Comparison of ENCODE assay signal across 16 cellular contexts in the genomic region with DNA sequence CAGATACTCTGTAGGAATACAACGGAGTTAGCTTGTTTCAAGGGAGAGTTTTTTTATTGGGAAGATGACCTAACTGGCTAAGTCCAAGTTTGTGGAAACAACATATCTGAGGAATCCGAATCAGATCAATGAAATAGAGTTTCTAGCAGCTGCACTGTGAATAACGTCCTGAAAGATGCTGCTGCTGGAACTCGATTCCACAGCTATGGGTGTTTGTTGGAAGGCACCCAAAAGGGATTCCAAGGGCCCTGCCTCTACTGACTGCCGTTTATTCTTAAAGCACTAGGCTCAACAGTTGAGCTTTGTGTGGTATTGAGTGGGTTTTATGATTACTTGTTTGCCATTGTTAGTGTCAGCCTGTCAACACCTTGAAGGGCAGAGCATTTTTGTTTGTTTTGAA. TPM values are rescaled to one million over a fixed set of nuclear protein-coding genes. Genes with fewer than 3 reads are reported as not detected.
DNase-seq lines count a peak whose midpoint lies in the region; TF ChIP-seq lines count a peak whose summit lies in the region.
"Had no signal": no experiment of that assay in that cellular context is flagged by ENCODE, and none has a peak within 500 bp of the region (broad histone marks: within the 10 kb centered on the region; RNA-seq: fewer than 3 reads in every experiment).

No MANE protein-coding gene starts in this region.

- H3K9me3 ChIP-seq in SJCRH30 (replicated peaks), result no peaks in the 10 kb centered on the region
- no peaks in the 10 kb centered on the region for H3K9me3 ChIP-seq in HAP-1

- CTCF ChIA-PET in GM10248 (lab: Yijun Ruan, JAX), result interaction anchor here (0.8 kb wide), 1 partner anchor 8 kb away, joined by 3 read pairs; no protein-coding TSS in a partner anchor

- in situ Hi-C loops in HAP-1 (cut with MboI; ENCODE audit: low sequenced_read_pairs), result loop anchor here (25.0 kb wide), 1 partner anchor 899 kb away; no protein-coding TSS in a partner anchor

- no peak overlapping the region for H3K27ac ChIP-seq in SJCRH30

- no peak for TF ChIP-seq CTCF in fibroblast of mammary gland (conservative IDR thresholded peaks at IDR 0.05; ENCODE audit: control insufficient read depth, insufficient read depth, low read depth, low read length)
- TF ChIP-seq CTCF in GM10248 (IDR thresholded peaks at IDR 0.05; ENCODE audit: control extremely low read depth, extremely low read depth, low read depth, missing control alignments), result no peak

- peaks cover 21% of the 10 kb centered on the region for H3K4me1 ChIP-seq in SJCRH30
- H3K4me1 ChIP-seq in HAP-1, result 0 out of 2 replicates have a peak, but pooled peaks cover 2% of the 10 kb centered on the region

- no peak overlapping the region for H3K4me3 ChIP-seq in SJCRH30
- H3K4me3 ChIP-seq in fibroblast of mammary gland (ENCODE audit: control insufficient read depth, low read depth, low read length), result no peak overlapping the region
- H3K4me3 ChIP-seq in HAP-1, result no peak overlapping the region

- DNase-seq in NCI-H748 (lab: John Stamatoyannopoulos, UW; ENCODE audit: unreplicated experiment) (peak; percentile 23), NCI-H748 treated with DMSO at 0.1 percent for 48 hours (lab: John Stamatoyannopoulos, UW) (no peak), SJCRH30 (peak; percentile 45 to 72), fibroblast of mammary gland (ENCODE audit: low read depth) (peak; percentile 1), GM10248 (ENCODE audit: extremely low spot score) (no peak), HAP-1 (ENCODE audit: low spot score in 2 of 2) (no peak)
- no peak for DNase-seq in activated CD4-positive, alpha-beta T cell treated with anti-CD3 and anti-CD28 coated beads for 48 hours
- DNase-seq: C1 segment of cervical spinal cord, DMS 273 treated with DMSO at 0.1 percent for 48 hours, GDM1, GOT3, MV-4-11, NCI-H1436 treated with DMSO at 0.1 percent for 48 hours, NCI-H2081 treated with DMSO at 0.1 percent for 48 hours, NCI-H446 treated with DMSO at 0.1 percent for 48 hours, SHP77 had no signal

- H3K27me3 ChIP-seq in SJCRH30 (no peaks in the 10 kb centered on the region), HAP-1 (ENCODE audit: low read depth) (peaks cover 19% of the 10 kb centered on the region)

- POLR2A ChIA-PET in GM10248 (lab: Yijun Ruan, JAX), result no interaction called here

- no peaks in the 10 kb centered on the region for H3K36me3 ChIP-seq in SJCRH30
- no peaks in the 10 kb centered on the region for H3K36me3 ChIP-seq in HAP-1 (replicated peaks)

RNA-seq across cellular contexts. Expression of gene GBA3, which starts 6.6 kb away (rescaled TPM):
- total RNA-seq in SJCRH30 (2014; rRNA removed; shearing (Covaris generic)), result not detected in 2 replicates

Comparison
In these comparisons a context has a peak if more than half of its experiments do, and no peak if none do; other contexts are left out.
1. DNase-seq: peak in NCI-H748 (single experiment), SJCRH30 (2 of 2) and fibroblast of mammary gland (single experiment); none in NCI-H748 treated with DMSO at 0.1 percent for 48 hours (single experiment), GM10248 (single experiment), HAP-1 (0 of 2) and activated CD4-positive, alpha-beta T cell treated with anti-CD3 and anti-CD28 coated beads for 48 hours (single experiment).